In genomic region chr1:115348636-115349035, GRCh38 we compare ENCODE assay signal across 16 cellular contexts.
DNase-seq lines count a peak whose midpoint lies in the region; ATAC-seq and TF ChIP-seq lines count a peak whose summit lies in the region.
"Had no signal": no experiment of that assay in that cellular context is flagged by ENCODE, and none has a peak within 500 bp of the region (broad histone marks: within the 10 kb centered on the region; RNA-seq: fewer than 3 reads in every experiment).

No MANE protein-coding gene starts in this region.

- no peak for ATAC-seq in GM21381 (IDR thresholded peaks at IDR 0.05; ENCODE audit: unreplicated experiment)

- no peaks in the 10 kb centered on the region for H3K9me2 ChIP-seq in Loucy (replicated peaks; ENCODE audit: low read depth, low read length)

- H3F3A ChIP-seq in Loucy (ENCODE audit: low read depth) = no peaks in the 10 kb centered on the region

- H3K4me3 ChIP-seq in Loucy (ENCODE audit: low read length, poor library complexity, severe bottlenecking) = no peak overlapping the region
- H3K4me3 ChIP-seq: HAP-1 had no signal

- no peaks in the 10 kb centered on the region for H4K20me1 ChIP-seq in Loucy (ENCODE audit: insufficient read depth, low read length, poor library complexity, severe bottlenecking)

- H3K9ac ChIP-seq in Loucy (ENCODE audit: low read depth, low read length, poor library complexity, severe bottlenecking) = no peak overlapping the region

- H3K79me2 ChIP-seq in Loucy (ENCODE audit: insufficient read depth, low read length) = no peaks in the 10 kb centered on the region

- no peaks in the 10 kb centered on the region for H3K36me3 ChIP-seq in Loucy (ENCODE audit: insufficient read depth, low read length)
- H3K36me3 ChIP-seq: HAP-1 had no signal

- H2AFZ ChIP-seq in Loucy (ENCODE audit: low read length) = 0 out of 2 replicates have a peak overlapping the region, but pooled peaks have one; percentile 12

- TF ChIP-seq CTCF in Loucy (conservative IDR thresholded peaks at IDR 0.05; ENCODE audit: low read length) = no peak

- peak; percentile 51 for DNase-seq in astrocyte of the hippocampus (ENCODE audit: low read depth, low spot score)
- DNase-seq in fibroblast of peridontal ligament (ENCODE audit: extremely low read depth) = peak; percentile 69
- no peak for DNase-seq in 8988T
- DNase-seq in central memory CD4-positive, alpha-beta T cell = no peak
- DNase-seq: C1 segment of cervical spinal cord; Calu3; CD4-positive, alpha-beta memory T cell; COR-L47; DMS53; DMS79 treated with DMSO at 0.1 percent for 48 hours; GF-D8; GOT3; HFFc6 had no signal

- H3K4me2 ChIP-seq in Loucy (ENCODE audit: low read depth, low read length, poor library complexity, severe bottlenecking) = no peak overlapping the region

- H3K9me3 ChIP-seq in Loucy (ENCODE audit: insufficient read depth, low read depth, low read length) = no peaks in the 10 kb centered on the region
- H3K9me3 ChIP-seq: HAP-1 had no signal

- H3K4me1 ChIP-seq in Loucy (ENCODE audit: insufficient read depth, low read length, poor library complexity, severe bottlenecking) = peaks cover 4% of the 10 kb centered on the region
- H3K4me1 ChIP-seq: HAP-1 had no signal

- no peaks in the 10 kb centered on the region for H3K27me3 ChIP-seq in Loucy (ENCODE audit: insufficient read depth, low read length, poor library complexity, severe bottlenecking)

Comparison
In these comparisons a context has a peak if more than half of its experiments do, and no peak if none do; other contexts are left out.
1. DNase-seq: peak in astrocyte of the hippocampus (single experiment) and fibroblast of peridontal ligament (single experiment); none in 8988T (single experiment) and central memory CD4-positive, alpha-beta T cell (single experiment).